Comparison of ENCODE assay signal across 1 cellular context in genomic region chr4:153507679-153508073, GRCh38.
TF ChIP-seq lines count a peak whose summit lies in the region.

No MANE protein-coding gene starts in this region.

TF ChIP-seq in GM23338, 12 proteins besides CTCF, POLR2A, EP300 and RAD21:
- no peak for TF ChIP-seq ZNF462 (CRISPR knock-in tag; IDR thresholded peaks at IDR 0.05)
- TF ChIP-seq ZNF114 (CRISPR knock-in tag; IDR thresholded peaks at IDR 0.05): no peak
- TF ChIP-seq ETS1 (IDR thresholded peaks at IDR 0.05): no peak
- no peak for TF ChIP-seq REST (IDR thresholded peaks at IDR 0.05; ENCODE audit: unreplicated experiment)
TF ChIP-seq in GM23338: peak in this region for 0.
